ENCODE assay signal across 11 cellular contexts in genomic region chr4:6984611-6985115, GRCh38. TPM values are rescaled to one million over a fixed set of nuclear protein-coding genes. Genes with fewer than 3 reads are reported as not detected.
DNase-seq lines count a peak whose midpoint lies in the region; ATAC-seq and TF ChIP-seq lines count a peak whose summit lies in the region.
"Had no signal": no experiment of that assay in that cellular context is flagged by ENCODE, and none has a peak within 500 bp of the region (broad histone marks: within the 10 kb centered on the region; RNA-seq: fewer than 3 reads in every experiment).

No MANE protein-coding gene starts in this region.

- H2AFZ ChIP-seq in ACC112 (ENCODE audit: low read length, unreplicated experiment), result no peak overlapping the region

- no peaks in the 10 kb centered on the region for H3K27me3 Mint-ChIP-seq in CD4-positive, CD25-positive, alpha-beta regulatory T cell
- no peaks in the 10 kb centered on the region for H3K27me3 Mint-ChIP-seq in activated T-helper 17 cell treated with anti-CD3 and anti-CD28 coated beads, Interleukin-2, amount 50 U/mL, for 72 hours
- no peaks in the 10 kb centered on the region for H3K27me3 Mint-ChIP-seq in naive thymus-derived CD8-positive, alpha-beta T cell

- no peak for ATAC-seq in CD4-positive, CD25-positive, alpha-beta regulatory T cell (ENCODE audit: low read depth in 2 of 2)
- no peak for ATAC-seq in activated T-helper 17 cell treated with anti-CD3 and anti-CD28 coated beads, Interleukin-2, amount 50 U/mL, for 72 hours (replicated peaks)
- ATAC-seq in naive thymus-derived CD8-positive, alpha-beta T cell, result no peak
- ATAC-seq in GM19395 (IDR thresholded peaks at IDR 0.05; ENCODE audit: unreplicated experiment), result no peak

- H3K9me3 ChIP-seq in CD4-positive, CD25-positive, alpha-beta regulatory T cell (ENCODE audit: control insufficient read depth in 2 of 2, low read length in 2 of 2), result no peaks in the 10 kb centered on the region
- H3K9me3 ChIP-seq in vagina, result no peaks in the 10 kb centered on the region
- H3K9me3 ChIP-seq: tibial nerve had no signal

- peak overlapping the region; percentile 65 to 98 (median 94) for H3K4me3 Mint-ChIP-seq in CD4-positive, CD25-positive, alpha-beta regulatory T cell
- H3K4me3 Mint-ChIP-seq in activated T-helper 17 cell treated with anti-CD3 and anti-CD28 coated beads, Interleukin-2, amount 50 U/mL, for 72 hours, result peak overlapping the region; percentile 98
- H3K4me3 Mint-ChIP-seq in naive thymus-derived CD8-positive, alpha-beta T cell, result peak overlapping the region; percentile 54 to 98 (median 94)

- POLR2A ChIA-PET in naive thymus-derived CD8-positive, alpha-beta T cell (lab: Charles Lee), result interaction anchor here (0.6 to 0.9 kb wide), 2 partner anchors 83 to 310 kb away, joined by 3 read pairs; partner anchors contain the start of gene GRPEL1

- no peak for TF ChIP-seq POLR2A in vagina (IDR thresholded peaks at IDR 0.05)

- H3K27me3 ChIP-seq in ACC112 (ENCODE audit: insufficient read depth, low read length) (no peaks in the 10 kb centered on the region), vagina (no peaks in the 10 kb centered on the region)
- no peaks in the 10 kb centered on the region for H3K27me3 ChIP-seq in CD4-positive, CD25-positive, alpha-beta regulatory T cell (ENCODE audit: control insufficient read depth, insufficient read depth, low read length)
- H3K27me3 ChIP-seq: tibial nerve had no signal

- peaks cover 32% of the 10 kb centered on the region for H3K79me2 ChIP-seq in ACC112 (ENCODE audit: control insufficient read depth, insufficient read depth, low read length, unreplicated experiment)

- H3K27ac ChIP-seq in ACC112 (ENCODE audit: low read depth, low read length) (no peak overlapping the region), vagina (no peak overlapping the region)
- H3K27ac ChIP-seq in CD4-positive, CD25-positive, alpha-beta regulatory T cell (ENCODE audit: insufficient read depth, low read length, poor library complexity, severe bottlenecking), result no peak overlapping the region

- no peak for DNase-seq in CD4-positive, CD25-positive, alpha-beta regulatory T cell
- no peak for DNase-seq in naive thymus-derived CD8-positive, alpha-beta T cell
- DNase-seq in ecto neural progenitor cell (ENCODE audit: low spot score) (no peak), vagina (ENCODE audit: extremely low spot score in 2 of 2) (no peak), DMS79 treated with DMSO at 0.1 percent for 48 hours (lab: John Stamatoyannopoulos, UW) (no peak)
- DNase-seq: NCI-H524 treated with DMSO at 0.1 percent for 48 hours, SHP77 treated with DMSO at 0.1 percent for 48 hours had no signal

- H3K4me3 ChIP-seq in ACC112 (ENCODE audit: low read depth, low read length) (peak overlapping the region; percentile 96), vagina (no peak overlapping the region)
- H3K4me3 ChIP-seq in CD4-positive, CD25-positive, alpha-beta regulatory T cell (ENCODE audit: low read depth, low read length), result peak overlapping the region; percentile 91
- H3K4me3 ChIP-seq: tibial nerve had no signal

- H3K36me3 ChIP-seq in ACC112 (ENCODE audit: insufficient read depth, low read length) (no peaks in the 10 kb centered on the region), vagina (no peaks in the 10 kb centered on the region)
- H3K36me3 ChIP-seq in CD4-positive, CD25-positive, alpha-beta regulatory T cell (ENCODE audit: control insufficient read depth, insufficient read depth, low read length), result no peaks in the 10 kb centered on the region

- no peaks in the 10 kb centered on the region for H3K9me3 Mint-ChIP-seq in CD4-positive, CD25-positive, alpha-beta regulatory T cell
- no peaks in the 10 kb centered on the region for H3K9me3 Mint-ChIP-seq in activated T-helper 17 cell treated with anti-CD3 and anti-CD28 coated beads, Interleukin-2, amount 50 U/mL, for 72 hours
- H3K9me3 Mint-ChIP-seq in naive thymus-derived CD8-positive, alpha-beta T cell, result no peaks in the 10 kb centered on the region

- TF ChIP-seq CTCF in vagina (IDR thresholded peaks at IDR 0.05), result no peak

- H3K4me1 Mint-ChIP-seq in CD4-positive, CD25-positive, alpha-beta regulatory T cell, result peaks cover 27 to 67% (median 56%) of the 10 kb centered on the region in 4 donors
- H3K4me1 Mint-ChIP-seq in activated T-helper 17 cell treated with anti-CD3 and anti-CD28 coated beads, Interleukin-2, amount 50 U/mL, for 72 hours, result peaks cover 45% of the 10 kb centered on the region
- H3K4me1 Mint-ChIP-seq in naive thymus-derived CD8-positive, alpha-beta T cell, result peaks cover 28 to 72% (median 66%) of the 10 kb centered on the region in 4 donors

- peak overlapping the region in 1 of 3 donors; percentile 91 for H3K27ac Mint-ChIP-seq in CD4-positive, CD25-positive, alpha-beta regulatory T cell
- peak overlapping the region; percentile 66 for H3K27ac Mint-ChIP-seq in activated T-helper 17 cell treated with anti-CD3 and anti-CD28 coated beads, Interleukin-2, amount 50 U/mL, for 72 hours
- H3K27ac Mint-ChIP-seq in naive thymus-derived CD8-positive, alpha-beta T cell, result peak overlapping the region in 9 of 10 donors; percentile 53 to 97 (median 90)

- peaks cover 11% of the 10 kb centered on the region for H3K36me3 Mint-ChIP-seq in CD4-positive, CD25-positive, alpha-beta regulatory T cell
- H3K36me3 Mint-ChIP-seq in activated T-helper 17 cell treated with anti-CD3 and anti-CD28 coated beads, Interleukin-2, amount 50 U/mL, for 72 hours (ENCODE audit: low read depth), result peaks cover 7% of the 10 kb centered on the region
- H3K36me3 Mint-ChIP-seq in naive thymus-derived CD8-positive, alpha-beta T cell, result peaks cover 0 to 10% (median 4%) of the 10 kb centered on the region in 3 donors

- intact Hi-C loops in vagina (cut with DNase I), result no loop called here

- peaks cover 22% of the 10 kb centered on the region for H3K4me1 ChIP-seq in ACC112 (ENCODE audit: control insufficient read depth, insufficient read depth, low read length, unreplicated experiment)
- peaks cover 45% of the 10 kb centered on the region for H3K4me1 ChIP-seq in CD4-positive, CD25-positive, alpha-beta regulatory T cell (ENCODE audit: control insufficient read depth, insufficient read depth, low read length, poor library complexity, severe bottlenecking)
- peaks cover 51% of the 10 kb centered on the region for H3K4me1 ChIP-seq in vagina

RNA-seq across cellular contexts. Expression of gene TADA2B, which starts 58.5 kb away (rescaled TPM):
- total RNA-seq in CD4-positive, CD25-positive, alpha-beta regulatory T cell, result 36.6 TPM
- 1 to 10 TPM; 3.0 to 3.9 (median 3.6) TPM for polyA plus RNA-seq in CD4-positive, CD25-positive, alpha-beta regulatory T cell
- total RNA-seq in activated T-helper 17 cell treated with anti-CD3 and anti-CD28 coated beads, Interleukin-2, amount 50 U/mL, for 72 hours, result 10 to 100 TPM in 1 of 2 donors, 1 to 10 TPM in 1; 8.5 to 13.0 TPM
- total RNA-seq in naive thymus-derived CD8-positive, alpha-beta T cell, result 10 to 100 TPM; 50.5 to 55.2 TPM
- polyA plus RNA-seq in naive thymus-derived CD8-positive, alpha-beta T cell, result 1 to 10 TPM; 2.6 to 4.8 (median 4.5) TPM
- 12.0 TPM for total RNA-seq in vagina

Comparison
In these comparisons a context has a peak if more than half of its experiments do, and no peak if none do; other contexts are left out.
1. H3K4me3 ChIP-seq: peak in ACC112 (single experiment) and CD4-positive, CD25-positive, alpha-beta regulatory T cell (single experiment); none in vagina (0 of 2).
2. Peak in every context shown above with its lines, with median percentiles within 50 percentile points of each other: H3K4me3 Mint-ChIP-seq.